25 cellular contexts compared by ENCODE assay signal in the genomic region with DNA sequence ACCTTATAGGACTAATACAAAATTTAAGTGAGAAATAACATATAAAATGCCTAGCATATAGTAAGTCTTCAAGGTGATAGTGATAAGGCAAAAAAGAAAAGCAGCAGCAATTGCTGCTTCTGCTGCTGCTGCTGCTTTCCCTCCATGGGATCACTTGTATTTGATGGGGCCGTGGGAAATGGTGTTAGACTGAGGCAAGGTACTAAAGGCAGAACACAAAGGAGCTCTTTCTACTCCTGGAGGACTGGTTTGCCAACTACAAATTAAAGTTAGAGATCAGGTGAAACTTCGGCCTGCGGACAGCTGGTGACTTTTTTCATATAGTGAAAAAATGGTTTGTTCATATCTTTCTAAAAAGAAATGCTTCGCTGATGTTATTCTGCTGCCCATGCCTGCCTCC.
"Had no signal": no experiment of that assay in that cellular context is flagged by ENCODE, and none has a peak within 500 bp of the region (broad histone marks: within the 10 kb centered on the region; RNA-seq: fewer than 3 reads in every experiment).

No MANE protein-coding gene starts in this region.

- H3K9me3 ChIP-seq: mucosa of descending colon, right lobe of liver, thoracic aorta, upper lobe of left lung had no signal

- H3K27ac Mint-ChIP-seq: activated CD4-positive, alpha-beta T cell treated with anti-CD3 and anti-CD28 coated beads for 36 hours; activated naive CD4-positive, alpha-beta T cell treated with anti-CD3 and anti-CD28 coated beads, Interleukin-2, amount 50 U/mL, for 72 hours; activated T-cell treated with anti-CD3 and anti-CD28 coated beads, Interleukin-2, amount 50 U/mL, for 24 hours; activated T-helper 17 cell treated with anti-CD3 and anti-CD28 coated beads, Interleukin-2, amount 50 U/mL, for 72 hours; stimulated activated effector memory CD8-positive, alpha-beta T cell treated with anti-CD3 and anti-CD28 coated beads, Interleukin-12 subunit alpha, Interleukin-12 subunit beta, amount 100 ng/mL, for 72 hours; T-helper 2 cell treated with Interferon-gamma antibody and Interleukin-4, amounts not matched to agents 5 μg/mL and 100 μg/mL, for 36 hours had no signal

- H3K27me3 Mint-ChIP-seq: activated T-cell treated with anti-CD3 and anti-CD28 coated beads, Interleukin-2, amount 50 U/mL, for 24 hours; activated T-helper 17 cell treated with anti-CD3 and anti-CD28 coated beads, Interleukin-2, amount 50 U/mL, for 72 hours; effector memory CD8-positive, alpha-beta T cell had no signal

- H3K36me3 ChIP-seq: right lobe of liver, thoracic aorta had no signal

- H3K36me3 Mint-ChIP-seq: stimulated activated effector memory CD8-positive, alpha-beta T cell treated with anti-CD3 and anti-CD28 coated beads, Interleukin-12 subunit alpha, Interleukin-12 subunit beta, amount 100 ng/mL, for 72 hours had no signal

- H3K27me3 ChIP-seq: brain microvascular endothelial cell, dorsolateral prefrontal cortex, right lobe of liver, upper lobe of left lung had no signal

- H3K4me3 ChIP-seq: dorsolateral prefrontal cortex, mucosa of descending colon, right lobe of liver, skin epidermis, thoracic aorta, upper lobe of left lung had no signal

- H3K4me3 Mint-ChIP-seq: activated CD4-positive, alpha-beta T cell treated with anti-CD3 and anti-CD28 coated beads for 36 hours; activated T-cell treated with anti-CD3 and anti-CD28 coated beads, Interleukin-2, amount 50 U/mL, for 24 hours; activated T-helper 17 cell treated with anti-CD3 and anti-CD28 coated beads, Interleukin-2, amount 50 U/mL, for 72 hours; effector memory CD8-positive, alpha-beta T cell; neural crest cell; stimulated activated effector memory CD8-positive, alpha-beta T cell treated with anti-CD3 and anti-CD28 coated beads, Interleukin-12 subunit alpha, Interleukin-12 subunit beta, amount 100 ng/mL, for 72 hours; T-helper 2 cell treated with Interferon-gamma antibody and Interleukin-4, amounts not matched to agents 5 μg/mL and 100 μg/mL, for 36 hours had no signal

- H3K4me1 ChIP-seq: right lobe of liver had no signal

- H3K27ac ChIP-seq: brain microvascular endothelial cell, right lobe of liver, thoracic aorta, upper lobe of left lung had no signal

- H3K4me1 Mint-ChIP-seq: activated CD4-positive, alpha-beta T cell treated with anti-CD3 and anti-CD28 coated beads for 36 hours; activated T-helper 17 cell treated with anti-CD3 and anti-CD28 coated beads, Interleukin-2, amount 50 U/mL, for 72 hours; stimulated activated effector memory CD8-positive, alpha-beta T cell treated with anti-CD3 and anti-CD28 coated beads, Interleukin-12 subunit alpha, Interleukin-12 subunit beta, amount 100 ng/mL, for 72 hours had no signal

- H3K9me3 Mint-ChIP-seq: activated naive CD4-positive, alpha-beta T cell treated with anti-CD3 and anti-CD28 coated beads, Interleukin-2, amount 50 U/mL, for 72 hours; activated T-cell treated with anti-CD3 and anti-CD28 coated beads, Interleukin-2, amount 50 U/mL, for 24 hours; activated T-helper 17 cell treated with anti-CD3 and anti-CD28 coated beads, Interleukin-2, amount 50 U/mL, for 72 hours; effector memory CD8-positive, alpha-beta T cell; neural crest cell; stimulated activated effector memory CD8-positive, alpha-beta T cell treated with anti-CD3 and anti-CD28 coated beads, Interleukin-12 subunit alpha, Interleukin-12 subunit beta, amount 100 ng/mL, for 72 hours; T-helper 2 cell treated with Interferon-gamma antibody and Interleukin-4, amounts not matched to agents 5 μg/mL and 100 μg/mL, for 36 hours had no signal

- ATAC-seq: activated CD4-positive, alpha-beta T cell treated with anti-CD3 and anti-CD28 coated beads for 36 hours; activated naive CD4-positive, alpha-beta T cell treated with anti-CD3 and anti-CD28 coated beads, Interleukin-2, amount 50 U/mL, for 72 hours; activated T-helper 17 cell treated with anti-CD3 and anti-CD28 coated beads, Interleukin-2, amount 50 U/mL, for 72 hours; effector memory CD8-positive, alpha-beta T cell; esophagus mucosa; left ventricle myocardium superior; mucosa of descending colon; right lobe of liver; stimulated activated effector memory CD8-positive, alpha-beta T cell treated with anti-CD3 and anti-CD28 coated beads, Interleukin-12 subunit alpha, Interleukin-12 subunit beta, amount 100 ng/mL, for 72 hours had no signal

- DNase-seq: activated CD4-positive, alpha-beta T cell treated with anti-CD3 and anti-CD28 coated beads for 36 hours; activated CD4-positive, alpha-beta T cell treated with anti-CD3 and anti-CD28 coated beads, Interleukin-2, amount 50 U/mL, for 4 hours; activated CD8-positive, alpha-beta memory T cell treated with anti-CD3 and anti-CD28 coated beads for 24 hours; activated CD8-positive, alpha-beta memory T cell treated with anti-CD3 and anti-CD28 coated beads, Interleukin-2, amount 50 U/mL, for 4 hours; activated T-cell treated with anti-CD3 and anti-CD28 coated beads, Interleukin-2, amount 50 U/mL, for 24 hours; aorta; brain microvascular endothelial cell; central memory CD4-positive, alpha-beta T cell; dorsolateral prefrontal cortex; effector memory CD8-positive, alpha-beta T cell; hippocampal formation; left ventricle myocardium superior; mucosa of descending colon; occipital lobe; right lobe of liver; stimulated activated CD4-positive, alpha-beta T cell treated with anti-CD3 and anti-CD28 coated beads, Interleukin-2, amount 100 ng/mL, for 24 hours; upper lobe of left lung had no signal
